ENCODE assay signal across 11 cellular contexts in the genomic region with DNA sequence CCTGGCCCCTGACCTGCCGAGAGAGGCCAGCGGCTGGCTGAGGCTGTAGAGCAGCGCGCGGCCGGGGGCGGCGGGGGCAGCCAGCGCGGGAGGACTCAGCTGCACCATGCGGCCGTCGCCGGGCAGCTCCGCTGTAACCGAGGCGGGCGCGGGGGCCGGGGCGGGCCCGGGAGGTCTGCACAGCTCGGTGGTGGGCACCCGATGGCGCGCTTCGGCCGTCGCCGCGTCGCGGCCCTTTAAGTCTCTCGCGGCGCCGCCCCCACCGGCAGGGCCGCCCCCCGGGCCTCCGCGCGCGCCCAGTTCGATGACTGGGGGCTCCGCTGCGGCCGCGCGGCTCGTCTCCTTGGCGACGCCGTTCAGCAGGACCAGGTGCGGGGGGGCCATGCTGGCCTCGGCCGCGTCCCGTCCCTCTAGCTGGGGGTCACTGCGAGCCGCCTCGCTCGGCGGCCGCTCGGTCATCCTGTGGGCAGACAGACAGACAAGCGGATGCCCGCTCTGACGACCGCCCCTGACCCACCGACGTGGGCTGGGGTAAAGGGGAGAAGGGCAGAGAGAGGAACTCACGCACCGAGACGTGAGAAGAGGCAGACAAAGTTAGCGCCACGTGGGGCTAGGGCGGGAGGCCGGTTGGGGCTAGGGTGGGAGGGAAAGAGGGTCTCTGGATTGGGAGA. TPM values are rescaled to one million over a fixed set of nuclear protein-coding genes. Genes with fewer than 3 reads are reported as not detected.
DNase-seq lines count a peak whose midpoint lies in the region; ATAC-seq, FAIRE-seq and TF ChIP-seq lines count a peak whose summit lies in the region.
"Had no signal": no experiment of that assay in that cellular context is flagged by ENCODE, and none has a peak within 500 bp of the region (broad histone marks: within the 10 kb centered on the region; RNA-seq: fewer than 3 reads in every experiment).

No MANE protein-coding gene starts in this region.

- H3K4me3 ChIP-seq in CD4-positive, alpha-beta memory T cell (ENCODE audit: low read length in 2 of 2), result no peak overlapping the region
- peak overlapping the region; percentile 49 for H3K4me3 ChIP-seq in endodermal cell (ENCODE audit: low read length)
- H3K4me3 ChIP-seq in neuron (ENCODE audit: low read length), result peak overlapping the region; percentile 4
- H3K4me3 ChIP-seq: lung had no signal

- no peak overlapping the region for H3K27ac Mint-ChIP-seq in CD4-positive, alpha-beta memory T cell
- no peak overlapping the region for H3K27ac Mint-ChIP-seq in endodermal cell

- peak overlapping the region in 7 of 8 donors; percentile 68 to 87 (median 81) for H3K4me3 Mint-ChIP-seq in CD4-positive, alpha-beta memory T cell
- H3K4me3 Mint-ChIP-seq in endodermal cell, result peak overlapping the region; percentile 42

- H3K4me1 ChIP-seq in CD4-positive, alpha-beta memory T cell (ENCODE audit: insufficient read depth, low read length), result peaks cover 21% of the 10 kb centered on the region
- no peaks in the 10 kb centered on the region for H3K4me1 ChIP-seq in endodermal cell (ENCODE audit: control insufficient read depth, insufficient read depth, low read length)
- H3K4me1 ChIP-seq in neuron (ENCODE audit: insufficient read depth, low read length), result peaks cover 3% of the 10 kb centered on the region

- intact Hi-C loops in CD4-positive, alpha-beta memory T cell (cut with micrococcal nuclease), result no loop called here

- H3K36me3 ChIP-seq in CD4-positive, alpha-beta memory T cell (ENCODE audit: insufficient read depth, low read length), result no peaks in the 10 kb centered on the region
- H3K36me3 ChIP-seq in endodermal cell (ENCODE audit: control insufficient read depth, insufficient read depth, low read length), result no peaks in the 10 kb centered on the region
- no peaks in the 10 kb centered on the region for H3K36me3 ChIP-seq in neuron (ENCODE audit: insufficient read depth, low read length)
- H3K36me3 ChIP-seq: adrenal gland had no signal

- FAIRE-seq in frontal cortex (lab: Jason Lieb, UNC), result no peak

- H3K9me3 Mint-ChIP-seq in CD4-positive, alpha-beta memory T cell, result no peaks in the 10 kb centered on the region
- no peaks in the 10 kb centered on the region for H3K9me3 Mint-ChIP-seq in endodermal cell

- WGBS in endodermal cell (ENCODE audit: insufficient coverage in 1 of 2, insufficient read length in 1 of 2), 2 experiments, result 1 to 2% methylated on average over 16 to 79 of the region's 79 CpGs

- H3K27ac ChIP-seq in CD4-positive, alpha-beta memory T cell (ENCODE audit: low read depth, low read length), result no peak overlapping the region
- H3K27ac ChIP-seq in endodermal cell (ENCODE audit: low read depth, low read length), result no peak overlapping the region

- no peak for TF ChIP-seq CTCF in endodermal cell (conservative IDR thresholded peaks at IDR 0.05)

- POLR2A ChIA-PET in CD4-positive, alpha-beta memory T cell (lab: Charles Lee; ENCODE audit: partially characterized antibody), result no interaction called here

- DNase-seq in CD4-positive, alpha-beta memory T cell, result no peak
- DNase-seq in NCI-H2227 treated with DMSO at 0.1 percent for 48 hours (lab: John Stamatoyannopoulos, UW) (peak; percentile 39), endodermal cell (peak; percentile 72), frontal cortex (ENCODE audit: low spot score in 2 of 2) (no peak), kidney glomerular epithelial cell (lab: John Stamatoyannopoulos, UW) (no peak)
- DNase-seq: stimulated activated naive CD4-positive, alpha-beta T cell had no signal

- no peaks in the 10 kb centered on the region for H3K9me3 ChIP-seq in CD4-positive, alpha-beta memory T cell (ENCODE audit: control insufficient read depth in 1 of 2, low read length in 2 of 2)
- H3K9me3 ChIP-seq in endodermal cell (ENCODE audit: control insufficient read depth, low read length), result no peaks in the 10 kb centered on the region
- H3K9me3 ChIP-seq in neuron (ENCODE audit: low read length), result no peaks in the 10 kb centered on the region
- H3K9me3 ChIP-seq: adrenal gland had no signal

- H3K36me3 Mint-ChIP-seq in CD4-positive, alpha-beta memory T cell, result no peaks in the 10 kb centered on the region
- H3K36me3 Mint-ChIP-seq in endodermal cell (ENCODE audit: low read depth), result no peaks in the 10 kb centered on the region

- no peak for ATAC-seq in HG03342 (IDR thresholded peaks at IDR 0.05; ENCODE audit: unreplicated experiment)
- no peak for ATAC-seq in GM19328 (IDR thresholded peaks at IDR 0.05; ENCODE audit: unreplicated experiment)

- peaks cover 9 to 19% (median 14%) of the 10 kb centered on the region in 4 donors for H3K4me1 Mint-ChIP-seq in CD4-positive, alpha-beta memory T cell
- peaks cover 15% of the 10 kb centered on the region for H3K4me1 Mint-ChIP-seq in endodermal cell

- H2AFZ ChIP-seq in neuron (ENCODE audit: low read depth, low read length), result peak overlapping the region; percentile 22

- CTCF ChIA-PET in CD4-positive, alpha-beta memory T cell (lab: Charles Lee; ENCODE audit: partially characterized antibody), result no interaction called here

- no peak overlapping the region for H3K9ac ChIP-seq in endodermal cell (ENCODE audit: extremely low read depth, low read length, poor library complexity, severe bottlenecking)

- H3K27me3 Mint-ChIP-seq in CD4-positive, alpha-beta memory T cell, result peaks cover 44 to 53% of the 10 kb centered on the region in 2 donors
- peaks cover 50% of the 10 kb centered on the region for H3K27me3 Mint-ChIP-seq in endodermal cell (ENCODE audit: insufficient read depth)

- peaks cover 44% of the 10 kb centered on the region for H3K27me3 ChIP-seq in CD4-positive, alpha-beta memory T cell (ENCODE audit: insufficient read depth, low read length)
- H3K27me3 ChIP-seq in endodermal cell (ENCODE audit: control insufficient read depth, insufficient read depth, low read length, poor library complexity, severe bottlenecking) (peaks cover 99% of the 10 kb centered on the region), neuron (ENCODE audit: insufficient read depth, low read length) (peaks cover 89% of the 10 kb centered on the region)

RNA-seq across cellular contexts. Expression of a gene that starts 6.5 kb away (rescaled TPM):
- not detected for total RNA-seq in CD4-positive, alpha-beta memory T cell
- not detected for polyA plus RNA-seq in CD4-positive, alpha-beta memory T cell
- under 1 TPM in 1 of 2 donors, not detected in 1; 0.04 TPM for total RNA-seq in endodermal cell
- 0.14 TPM for polyA plus RNA-seq in endodermal cell (2013, experiment 1 of 2)
- polyA plus RNA-seq in endodermal cell (2013, experiment 2 of 2), result 0.04 TPM
- 1.2 TPM for total RNA-seq in frontal cortex

RNA-seq across cellular contexts. Expression of a gene that starts 35.7 kb away (rescaled TPM):
- not detected for total RNA-seq in CD4-positive, alpha-beta memory T cell
- not detected for polyA plus RNA-seq in CD4-positive, alpha-beta memory T cell
- total RNA-seq in endodermal cell, result not detected
- polyA plus RNA-seq in endodermal cell (2013, experiment 1 of 2), result not detected
- polyA plus RNA-seq in endodermal cell (2013, experiment 2 of 2), result not detected
- total RNA-seq in frontal cortex, result not detected

Comparison
In these comparisons a context has a peak if more than half of its experiments do, and no peak if none do; other contexts are left out.
1. DNase-seq: peak in NCI-H2227 treated with DMSO at 0.1 percent for 48 hours (single experiment) and endodermal cell (single experiment); none in CD4-positive, alpha-beta memory T cell (0 of 5), frontal cortex (0 of 2) and kidney glomerular epithelial cell (single experiment).
2. H3K4me3 ChIP-seq: peak in endodermal cell (single experiment) and neuron (single experiment); none in CD4-positive, alpha-beta memory T cell (0 of 2).